18 cellular contexts compared by ENCODE assay signal in the genomic region with DNA sequence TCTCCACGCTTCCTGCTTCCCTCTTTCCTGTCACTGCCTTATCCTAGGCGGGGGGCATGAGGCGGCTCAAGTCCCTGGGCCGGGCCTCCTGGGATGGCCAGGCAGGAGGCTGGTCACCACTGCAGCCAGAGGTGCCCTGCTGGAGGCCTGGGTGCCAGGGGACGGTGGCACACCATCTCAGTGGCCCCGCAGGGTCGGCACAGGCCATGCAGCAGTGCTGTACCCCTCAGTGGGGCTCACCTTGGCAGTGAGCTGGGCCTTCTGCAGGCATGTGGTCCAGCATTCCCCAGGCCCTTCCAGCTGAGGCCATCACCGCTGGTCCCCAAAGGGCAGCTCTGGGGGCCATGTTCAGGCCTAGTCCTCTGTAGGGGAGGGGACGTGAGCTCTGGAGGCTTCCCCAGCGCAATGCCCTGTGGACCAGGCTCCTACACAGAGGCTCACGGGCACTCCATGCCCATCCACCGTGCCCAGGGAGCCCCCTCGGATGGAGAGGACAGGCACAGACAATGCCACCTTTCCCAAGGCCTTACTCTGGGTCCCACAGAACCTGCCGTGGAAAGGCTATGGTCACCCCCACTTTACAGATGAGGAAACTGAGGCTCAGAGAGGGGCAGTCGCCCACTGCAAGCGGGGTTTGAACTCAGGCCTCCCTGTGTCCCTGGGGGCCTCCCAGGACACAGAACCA.
DNase-seq lines count a peak whose midpoint lies in the region; ATAC-seq and TF ChIP-seq lines count a peak whose summit lies in the region.
"Had no signal": no experiment of that assay in that cellular context is flagged by ENCODE, and none has a peak within 500 bp of the region (broad histone marks: within the 10 kb centered on the region; RNA-seq: fewer than 3 reads in every experiment).

No MANE protein-coding gene starts in this region.

- no peak overlapping the region for H3K4me3 ChIP-seq in left ventricle myocardium inferior
- no peak overlapping the region for H3K4me3 ChIP-seq in lower lobe of right lung
- H3K4me3 ChIP-seq in upper lobe of right lung = no peak overlapping the region

- intact Hi-C loops in left ventricle myocardium inferior (cut with micrococcal nuclease) (no loop called here), lower lobe of right lung (cut with DNase I) (no loop called here), upper lobe of right lung (cut with DNase I) (no loop called here)

- peak in 1 of 2 donors; percentile 43 for ATAC-seq in lower lobe of right lung
- peak; percentile 32 for ATAC-seq in upper lobe of right lung

- H3K9me3 ChIP-seq in left ventricle myocardium inferior (replicated peaks) (no peaks in the 10 kb centered on the region), lower lobe of right lung (no peaks in the 10 kb centered on the region), upper lobe of right lung (no peaks in the 10 kb centered on the region)

- no peak for TF ChIP-seq CTCF in left ventricle myocardium inferior (IDR thresholded peaks at IDR 0.05; ENCODE audit: borderline replicate concordance)
- no peak for TF ChIP-seq CTCF in lower lobe of right lung (IDR thresholded peaks at IDR 0.05)
- no peak for TF ChIP-seq CTCF in upper lobe of right lung (IDR thresholded peaks at IDR 0.05)

- H3K36me3 ChIP-seq in left ventricle myocardium inferior (no peaks in the 10 kb centered on the region), lower lobe of right lung (no peaks in the 10 kb centered on the region), upper lobe of right lung (no peaks in the 10 kb centered on the region)

- peak; percentile 56 for DNase-seq in activated effector memory CD4-positive, alpha-beta T cell treated with anti-CD3 and anti-CD28 coated beads, Interleukin-2, amount 50 U/mL, for 16 hours
- DNase-seq in activated effector memory CD4-positive, alpha-beta T cell treated with Interleukin-2 at 50 U/mL for 16 hours = no peak
- DNase-seq in left ventricle myocardium inferior (peak; percentile 7), lower lobe of right lung (peak; percentile 30), upper lobe of right lung (peak; percentile 62), NCI-H510A (lab: John Stamatoyannopoulos, UW) (no peak), DMS153 treated with DMSO at 0.1 percent for 48 hours (lab: John Stamatoyannopoulos, UW; ENCODE audit: unreplicated experiment) (no peak), inferior parietal cortex (ENCODE audit: extremely low spot score) (no peak)
- DNase-seq: 8988T, DND-41, H7, HFFc6, KG1, NCI-H187 treated with DMSO at 0.1 percent for 48 hours, NCI-H2227 treated with DMSO at 0.1 percent for 48 hours, NCI-H524, NCI-H82, OCI-M1 had no signal

- H3K4me1 ChIP-seq in left ventricle myocardium inferior (no peaks in the 10 kb centered on the region), lower lobe of right lung (no peaks in the 10 kb centered on the region), upper lobe of right lung (no peaks in the 10 kb centered on the region)

- peaks cover 19% of the 10 kb centered on the region for H3K27me3 ChIP-seq in left ventricle myocardium inferior (ENCODE audit: low read depth)
- H3K27me3 ChIP-seq in lower lobe of right lung (ENCODE audit: low read depth) = peaks cover 22% of the 10 kb centered on the region
- no peaks in the 10 kb centered on the region for H3K27me3 ChIP-seq in upper lobe of right lung

- H3K27ac ChIP-seq in left ventricle myocardium inferior (replicated peaks) = no peak overlapping the region
- H3K27ac ChIP-seq in lower lobe of right lung = no peak overlapping the region
- no peak overlapping the region for H3K27ac ChIP-seq in upper lobe of right lung

Comparison
In these comparisons a context has a peak if more than half of its experiments do, and no peak if none do; other contexts are left out.
1. DNase-seq: peak in activated effector memory CD4-positive, alpha-beta T cell treated with anti-CD3 and anti-CD28 coated beads, Interleukin-2, amount 50 U/mL, for 16 hours (single experiment), left ventricle myocardium inferior (single experiment), lower lobe of right lung (single experiment) and upper lobe of right lung (single experiment); none in activated effector memory CD4-positive, alpha-beta T cell treated with Interleukin-2 at 50 U/mL for 16 hours (single experiment), NCI-H510A (single experiment), DMS153 treated with DMSO at 0.1 percent for 48 hours (single experiment) and inferior parietal cortex (single experiment).